24 cellular contexts compared by ENCODE assay signal in the genomic region with DNA sequence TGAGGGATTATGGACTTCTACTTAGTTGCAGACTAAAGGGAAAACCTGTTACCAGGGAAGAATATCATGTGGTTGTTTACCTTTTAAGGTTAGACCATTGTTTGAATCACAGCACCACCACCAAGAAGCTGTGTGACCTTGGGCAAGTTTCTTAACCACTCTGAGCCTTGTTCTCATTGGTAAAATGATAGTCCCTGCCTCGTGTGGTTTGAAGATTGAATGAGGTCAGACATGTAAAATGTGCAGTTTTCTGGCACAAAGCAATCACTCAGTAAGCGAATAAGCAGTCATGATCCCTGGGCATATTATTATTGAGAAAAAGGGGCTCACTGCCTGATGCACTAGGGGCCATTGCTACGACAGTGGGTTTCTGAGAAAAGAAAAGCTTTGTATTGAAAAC. TPM values are rescaled to one million over a fixed set of nuclear protein-coding genes. Genes with fewer than 3 reads are reported as not detected.
DNase-seq lines count a peak whose midpoint lies in the region; ATAC-seq, FAIRE-seq and TF ChIP-seq lines count a peak whose summit lies in the region.
"Had no signal": no experiment of that assay in that cellular context is flagged by ENCODE, and none has a peak within 500 bp of the region (broad histone marks: within the 10 kb centered on the region; RNA-seq: fewer than 3 reads in every experiment).

No MANE protein-coding gene starts in this region.

- H3K27me3 Mint-ChIP-seq in mesothelial cell of epicardium (ENCODE audit: low read depth): no peaks in the 10 kb centered on the region
- no peaks in the 10 kb centered on the region for H3K27me3 Mint-ChIP-seq in natural killer cell treated with Interleukin-12 subunit alpha and Interleukin-12 subunit beta and Interleukin-15 and Interleukin-18, amount 100 ng/mL, for 72 hours

- H3K4me3 ChIP-seq in A549: no peak overlapping the region
- H3K4me3 ChIP-seq in choroid plexus epithelial cell (ENCODE audit: low read depth, low read length): no peak overlapping the region
- H3K4me3 ChIP-seq: GM23248 had no signal

- H3K36me3 Mint-ChIP-seq in mesothelial cell of epicardium: no peaks in the 10 kb centered on the region
- no peaks in the 10 kb centered on the region for H3K36me3 Mint-ChIP-seq in natural killer cell treated with Interleukin-12 subunit alpha and Interleukin-12 subunit beta and Interleukin-15 and Interleukin-18, amount 100 ng/mL, for 72 hours
- H3K36me3 Mint-ChIP-seq: CD14-positive monocyte had no signal

- peaks cover 39% of the 10 kb centered on the region for H3K4me1 Mint-ChIP-seq in mesothelial cell of epicardium
- no peaks in the 10 kb centered on the region for H3K4me1 Mint-ChIP-seq in natural killer cell treated with Interleukin-12 subunit alpha and Interleukin-12 subunit beta and Interleukin-15 and Interleukin-18, amount 100 ng/mL, for 72 hours (ENCODE audit: low read depth in 2 of 2)

- TF ChIP-seq RAD21 in A549 (conservative IDR thresholded peaks at IDR 0.05 in 1 of 2, IDR thresholded peaks at IDR 0.05 in 1 of 2): no peak

- H3K27ac Mint-ChIP-seq in mesothelial cell of epicardium: peak overlapping the region; percentile 93
- no peak overlapping the region for H3K27ac Mint-ChIP-seq in natural killer cell treated with Interleukin-12 subunit alpha and Interleukin-12 subunit beta and Interleukin-15 and Interleukin-18, amount 100 ng/mL, for 72 hours
- H3K27ac Mint-ChIP-seq: CD14-positive monocyte had no signal

- CTCF ChIA-PET in A549 (lab: Yijun Ruan, JAX): interaction anchor here (1.5 kb wide), 1 partner anchor 62 kb away, joined by 5 read pairs; no protein-coding TSS in a partner anchor

- DNase-seq in A549 (ENCODE audit: low read depth in 1 of 2, low spot score in 1 of 2) (no peak), GM12892 (ENCODE audit: insufficient read length) (no peak), choroid plexus epithelial cell (ENCODE audit: low read depth) (peak; percentile 46), mesothelial cell of epicardium (ENCODE audit: low spot score in 2 of 2, unreplicated experiment in 2 of 2) (no peak), A172 (ENCODE audit: low spot score) (no peak), CD1c-positive myeloid dendritic cell (ENCODE audit: extremely low spot score) (no peak)
- DNase-seq in stimulated activated CD4-positive, alpha-beta T cell treated with anti-CD3 and anti-CD28 coated beads, Interleukin-4, amount 100 ng/mL, for 4 hours: no peak
- DNase-seq in natural killer cell treated with Interleukin-12 subunit alpha and Interleukin-12 subunit beta and Interleukin-15 and Interleukin-18, amount 100 ng/mL, for 72 hours (ENCODE audit: low spot score): no peak
- DNase-seq: COR-L47; NCI-H1105 treated with DMSO at 0.1 percent for 48 hours; NCI-H1694; NCI-H2081 treated with DMSO at 0.1 percent for 48 hours; NCI-H510A; NCI-H748 treated with DMSO at 0.1 percent for 48 hours; NK-92 treated with Interleukin-12 subunit alpha and Interleukin-12 subunit beta, amount 100 ng/mL, for 24 hours had no signal

- TF ChIP-seq EP300 in A549 (IDR thresholded peaks at IDR 0.05): no peak

- peak overlapping the region in 1 of 2 experiments; percentile 23; a peak in 2 of 6 replicates for H3K27ac ChIP-seq in A549
- H3K27ac ChIP-seq: GM23248 had no signal

- no peak for FAIRE-seq in A549 (lab: Jason Lieb, UNC)
- peak; percentile 51 for FAIRE-seq in GM12892 (lab: Jason Lieb, UNC)
- FAIRE-seq: G401.6, RCC 7860 had no signal

- TF ChIP-seq CTCF in A549 (IDR thresholded peaks at IDR 0.05) (no peak), choroid plexus epithelial cell (conservative IDR thresholded peaks at IDR 0.05; ENCODE audit: low read depth, low read length) (no peak), mesothelial cell of epicardium (IDR thresholded peaks at IDR 0.05; ENCODE audit: unreplicated experiment) (no peak)

- POLR2A ChIA-PET in A549 (lab: Yijun Ruan, JAX): no interaction called here

- WGBS in A549 (ENCODE audit: missing lambda C conversion rate): 59% methylated on average over 3 of the region's 3 CpGs

- TF ChIP-seq POLR2A in A549 (IDR thresholded peaks at IDR 0.05; ENCODE audit: low read length) (no peak), GM12892 (IDR thresholded peaks at IDR 0.05; ENCODE audit: low read depth, low read length) (no peak)

- H3K9me3 Mint-ChIP-seq in mesothelial cell of epicardium: no peaks in the 10 kb centered on the region
- H3K9me3 Mint-ChIP-seq in natural killer cell treated with Interleukin-12 subunit alpha and Interleukin-12 subunit beta and Interleukin-15 and Interleukin-18, amount 100 ng/mL, for 72 hours: no peaks in the 10 kb centered on the region

- peak overlapping the region; percentile 8; the same call in 1 of the 3 replicates for H3K4me2 ChIP-seq in A549

- H3K4me3 Mint-ChIP-seq in mesothelial cell of epicardium: no peak overlapping the region
- no peak overlapping the region for H3K4me3 Mint-ChIP-seq in natural killer cell treated with Interleukin-12 subunit alpha and Interleukin-12 subunit beta and Interleukin-15 and Interleukin-18, amount 100 ng/mL, for 72 hours
- H3K4me3 Mint-ChIP-seq: CD14-positive monocyte had no signal

- H3K4me1 ChIP-seq in A549: peaks cover 18% of the 10 kb centered on the region; the same call in 2 of the 3 replicates

- H3K9me3 ChIP-seq in A549: peaks cover 3% of the 10 kb centered on the region; the same call in 2 of the 3 replicates

- ATAC-seq in A549: no peak
- no peak for ATAC-seq in natural killer cell treated with Interleukin-12 subunit alpha and Interleukin-12 subunit beta and Interleukin-15 and Interleukin-18, amount 100 ng/mL, for 72 hours
- ATAC-seq: HCT116, Right ventricle myocardium inferior had no signal

TF ChIP-seq in A549, 52 proteins besides CTCF, POLR2A, EP300 and RAD21 (continues in another document):
- TF ChIP-seq NFE2L2 (conservative IDR thresholded peaks at IDR 0.05; ENCODE audit: low read length) (no peak), HOXB13 (CRISPR knock-in tag; IDR thresholded peaks at IDR 0.05; ENCODE audit: low read depth) (no peak), JUNB (IDR thresholded peaks at IDR 0.05) (no peak), MYC (IDR thresholded peaks at IDR 0.05; ENCODE audit: borderline replicate concordance, low read length) (no peak), SREBF2 (IDR thresholded peaks at IDR 0.05) (no peak), KDM5A (IDR thresholded peaks at IDR 0.05) (no peak), CHD4 (IDR thresholded peaks at IDR 0.05; ENCODE audit: borderline replicate concordance) (no peak), ZFP36 (IDR thresholded peaks at IDR 0.05; ENCODE audit: borderline replicate concordance, partially characterized antibody) (no peak), CHD2 (IDR thresholded peaks at IDR 0.05; ENCODE audit: low read length, partially characterized antibody) (no peak), EHF (CRISPR knock-in tag; IDR thresholded peaks at IDR 0.05) (no peak), RCOR1 (IDR thresholded peaks at IDR 0.05; ENCODE audit: low read depth, low read length) (no peak), HEYL (CRISPR knock-in tag; IDR thresholded peaks at IDR 0.05) (no peak), HOXB5 (CRISPR knock-in tag; IDR thresholded peaks at IDR 0.05) (no peak), FOXS1 (CRISPR knock-in tag; IDR thresholded peaks at IDR 0.05) (no peak)
- TF ChIP-seq, protein P1, sequence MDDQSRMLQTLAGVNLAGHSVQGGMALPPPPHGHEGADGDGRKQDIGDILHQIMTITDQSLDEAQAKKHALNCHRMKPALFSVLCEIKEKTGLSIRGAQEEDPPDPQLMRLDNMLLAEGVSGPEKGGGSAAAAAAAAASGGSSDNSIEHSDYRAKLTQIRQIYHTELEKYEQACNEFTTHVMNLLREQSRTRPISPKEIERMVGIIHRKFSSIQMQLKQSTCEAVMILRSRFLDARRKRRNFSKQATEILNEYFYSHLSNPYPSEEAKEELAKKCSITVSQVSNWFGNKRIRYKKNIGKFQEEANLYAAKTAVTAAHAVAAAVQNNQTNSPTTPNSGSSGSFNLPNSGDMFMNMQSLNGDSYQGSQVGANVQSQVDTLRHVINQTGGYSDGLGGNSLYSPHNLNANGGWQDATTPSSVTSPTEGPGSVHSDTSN (IDR thresholded peaks at IDR 0.05): no peak

RNA-seq across cellular contexts. Expression of a gene that starts 28.3 kb away (rescaled TPM):
- 0.04 TPM in 1 of 2 replicates, not detected in the other for polyA plus RNA-seq in A549 (2011; rRNA removed)
- polyA plus RNA-seq in A549 (2012; cell fraction: cytosol; rRNA removed): not detected in 2 replicates
- 0.05 TPM in 1 of 2 replicates, not detected in the other for polyA plus RNA-seq in A549 (2012; cell fraction: nucleus; rRNA removed)
- 0.04 to 0.30 TPM in 2 of 3 replicates, not detected in the other for polyA plus RNA-seq in A549 (2017; fragmentation: RNase III; extraction: RNeasy Plus Mini Kit Qiagen cat#74134 plus additional on column Dnase treatment)
- polyA minus RNA-seq in A549 (2011; rRNA and poly(A)+ RNA removed): 0.39 TPM in 1 of 2 replicates, not detected in the other
- polyA plus RNA-seq in GM12892 (2012; ENCODE audit: missing spikeins): 0.15 TPM
- total RNA-seq in mesothelial cell of epicardium: 1.7 to 3.5 TPM (median 2.8 TPM) in 3 replicates
- 2.0 and 3.0 TPM in 2 replicates for total RNA-seq in A172 (2014; rRNA removed; shearing (Covaris generic))
- not detected for total RNA-seq in natural killer cell treated with Interleukin-12 subunit alpha and Interleukin-12 subunit beta and Interleukin-15 and Interleukin-18, amount 100 ng/mL, for 72 hours
- total RNA-seq: A673, GM23248, Right ventricle myocardium inferior had no signal
- polyA plus RNA-seq: GM23248 had no signal

RNA-seq across cellular contexts. Expression of a gene that starts 32.9 kb away (rescaled TPM):
- not detected in 2 replicates for polyA plus RNA-seq in A549 (2011; rRNA removed)
- polyA plus RNA-seq in A549 (2012; cell fraction: cytosol; rRNA removed): 0.01 TPM in 1 of 2 replicates, not detected in the other
- not detected in 2 replicates for polyA plus RNA-seq in A549 (2012; cell fraction: nucleus; rRNA removed)
- polyA plus RNA-seq in A549 (2017; fragmentation: RNase III; extraction: RNeasy Plus Mini Kit Qiagen cat#74134 plus additional on column Dnase treatment): not detected in 3 replicates
- polyA minus RNA-seq in A549 (2011; rRNA and poly(A)+ RNA removed): not detected in 2 replicates
- 0.23 TPM for polyA plus RNA-seq in GM12892 (2012; ENCODE audit: missing spikeins)
- 1.8 to 2.1 TPM (median 2.0 TPM) in 3 replicates for total RNA-seq in mesothelial cell of epicardium
- total RNA-seq in A172 (2014; rRNA removed; shearing (Covaris generic)): 0.02 and 0.10 TPM in 2 replicates
- 10 to 100 TPM in 1 of 2 donors, 1 to 10 TPM in 1; 4.5 to 14.8 TPM for total RNA-seq in natural killer cell treated with Interleukin-12 subunit alpha and Interleukin-12 subunit beta and Interleukin-15 and Interleukin-18, amount 100 ng/mL, for 72 hours
- total RNA-seq: GM23248, SK-MEL-5 had no signal
- polyA plus RNA-seq: GM23248 had no signal

RNA-seq across cellular contexts. Expression of a gene that starts 52.4 kb away (rescaled TPM):
- 1.5 and 1.6 TPM in 2 replicates for polyA plus RNA-seq in A549 (2011; rRNA removed)
- polyA plus RNA-seq in A549 (2012; cell fraction: cytosol; rRNA removed): 4.9 and 6.5 TPM in 2 replicates
- polyA plus RNA-seq in A549 (2012; cell fraction: nucleus; rRNA removed): 13.2 and 16.9 TPM in 2 replicates
- polyA plus RNA-seq in A549 (2017; fragmentation: RNase III; extraction: RNeasy Plus Mini Kit Qiagen cat#74134 plus additional on column Dnase treatment): 3.9 to 4.4 TPM (median 4.3 TPM) in 3 replicates
- polyA minus RNA-seq in A549 (2011; rRNA and poly(A)+ RNA removed): 0.33 and 1.4 TPM in 2 replicates
- polyA plus RNA-seq in GM12892 (2012; ENCODE audit: missing spikeins): 0.19 TPM
- total RNA-seq in mesothelial cell of epicardium: 6.0 to 7.0 TPM (median 6.4 TPM) in 3 replicates
- 1.4 and 1.5 TPM in 2 replicates for total RNA-seq in A172 (2014; rRNA removed; shearing (Covaris generic))
- total RNA-seq in natural killer cell treated with Interleukin-12 subunit alpha and Interleukin-12 subunit beta and Interleukin-15 and Interleukin-18, amount 100 ng/mL, for 72 hours: 1 to 10 TPM; 3.0 to 3.5 TPM
- total RNA-seq: GM23248, OCI-LY7 had no signal
